ENCODE assay signal across 20 cellular contexts in genomic region chr1:26154750-26155149, GRCh38. TPM values are rescaled to one million over a fixed set of nuclear protein-coding genes. Genes with fewer than 3 reads are reported as not detected.
DNase-seq lines count a peak whose midpoint lies in the region; ATAC-seq, FAIRE-seq and TF ChIP-seq lines count a peak whose summit lies in the region.
"Had no signal": no experiment of that assay in that cellular context is flagged by ENCODE, and none has a peak within 500 bp of the region (broad histone marks: within the 10 kb centered on the region; RNA-seq: fewer than 3 reads in every experiment).

No MANE protein-coding gene starts in this region.

- CTCF ChIA-PET in HEK293T (lab: Yijun Ruan, JAX) = interaction anchor here (2.1 kb wide), 1 partner anchor 10 kb away, joined by 8 read pairs; no protein-coding TSS in a partner anchor
- CTCF ChIA-PET in endothelial cell of umbilical vein (lab: Charles Lee) = interaction anchor here (2.8 to 5.6 kb wide), 3 partner anchors 10 to 50 kb away, joined by 18 to 69 read pairs (median 36); partner anchors contain the start of genes C1orf232 and ZNF593

- TF ChIP-seq CTCF in endothelial cell of umbilical vein (IDR thresholded peaks at IDR 0.05; ENCODE audit: extremely low read depth in 1 of 2, insufficient read depth in 1 of 2, low read depth in 1 of 2, low read length in 2 of 2) (no peak), ascending aorta (IDR thresholded peaks at IDR 0.05) (no peak), CD14-positive monocyte (IDR thresholded peaks at IDR 0.05) (no peak)

- no TSS peak for BruUV-seq in endothelial cell of umbilical vein (replicated peaks; lab: Mats Ljungman, UMichigan)

- H4K20me1 ChIP-seq in endothelial cell of umbilical vein (replicated peaks; ENCODE audit: control insufficient read depth, extremely low read depth, insufficient read depth, low read length) = no peaks in the 10 kb centered on the region

- peak; percentile 4 for DNase-seq in HEK293T (ENCODE audit: extremely low spot score)
- peak; percentile 36 for DNase-seq in endothelial cell of umbilical vein (ENCODE audit: low read depth, low spot score)
- peak; percentile 50 for DNase-seq in left kidney (ENCODE audit: low read depth, low spot score)
- DNase-seq in activated CD8-positive, alpha-beta memory T cell treated with anti-CD3 and anti-CD28 coated beads, Interleukin-2, amount 50 U/mL, for 4 hours = no peak
- no peak for DNase-seq in effector memory CD8-positive, alpha-beta T cell
- no peak for DNase-seq in ascending aorta (ENCODE audit: low spot score in 2 of 2)
- DNase-seq in CD14-positive monocyte (ENCODE audit: low spot score) = no peak
- DNase-seq: activated CD4-positive, alpha-beta T cell treated with anti-CD3 and anti-CD28 coated beads for 48 hours; activated CD8-positive, alpha-beta memory T cell treated with anti-CD3 and anti-CD28 coated beads, Interleukin-2, amount 50 U/mL, for 48 hours; activated effector memory CD4-positive, alpha-beta T cell treated with Interleukin-2 at 50 U/mL for 16 hours; kidney; midbrain; NCI-H1930; NCI-H510A treated with DMSO at 0.1 percent for 48 hours; stimulated activated CD8-positive, alpha-beta memory T cell treated with anti-CD3 and anti-CD28 coated beads, Interleukin-4, amount 100 ng/mL, for 48 hours had no signal

- H3K4me1 ChIP-seq in endothelial cell of umbilical vein (ENCODE audit: control insufficient read depth, extremely low read depth, insufficient read depth, low read length) (peaks cover 39% of the 10 kb centered on the region), subcutaneous abdominal adipose tissue (ENCODE audit: control insufficient read depth in 5 of 5, insufficient read depth in 5 of 5, low read length in 5 of 5) (peaks cover 0 to 45% (median 2%) of the 10 kb centered on the region in 5 donors), ascending aorta (no peaks in the 10 kb centered on the region)

- H3K27ac Mint-ChIP-seq in effector memory CD8-positive, alpha-beta T cell = no peak overlapping the region
- peak overlapping the region in 2 of 7 donors; percentile 21 to 75 for H3K27ac Mint-ChIP-seq in CD14-positive monocyte

- H3K27ac ChIP-seq in endothelial cell of umbilical vein (ENCODE audit: insufficient read depth, low read depth, low read length) (no peak overlapping the region), subcutaneous abdominal adipose tissue (ENCODE audit: low read depth, low read length) (peak overlapping the region; percentile 72), ascending aorta (peak overlapping the region in 1 of 2 donors; percentile 56)

- no peaks in the 10 kb centered on the region for H3K9me1 ChIP-seq in endothelial cell of umbilical vein (replicated peaks; ENCODE audit: control insufficient read depth, extremely low read depth, insufficient read depth, low read length)

- dilution Hi-C loops in endothelial cell of umbilical vein (cut with MboI; ENCODE audit: extremely low pct_ligation_motif_present, low sequenced_read_pairs) = no loop called here

- H3K4me3 Mint-ChIP-seq in effector memory CD8-positive, alpha-beta T cell = no peak overlapping the region
- H3K4me3 Mint-ChIP-seq in CD14-positive monocyte = peak overlapping the region in 1 of 2 donors; percentile 79

- H3K27me3 Mint-ChIP-seq in effector memory CD8-positive, alpha-beta T cell = peaks cover 54 to 81% of the 10 kb centered on the region in 2 donors
- H3K27me3 Mint-ChIP-seq in CD14-positive monocyte (ENCODE audit: low read depth in 3 of 3) = peaks cover 42 to 58% (median 52%) of the 10 kb centered on the region in 3 donors

- peaks cover 8% of the 10 kb centered on the region for H3K36me3 Mint-ChIP-seq in effector memory CD8-positive, alpha-beta T cell (ENCODE audit: insufficient read depth)
- no peaks in the 10 kb centered on the region for H3K36me3 Mint-ChIP-seq in CD14-positive monocyte

- intact Hi-C loops in endothelial cell of umbilical vein (cut with micrococcal nuclease) = loop anchor here (10.0 kb wide), 1 partner anchor 250 kb away; the partner anchor contains the start of gene STMN1
- intact Hi-C loops in ascending aorta (cut with DNase I) = no loop called here
- intact Hi-C loops in CD14-positive monocyte (cut with micrococcal nuclease) = no loop called here

- no peak for ATAC-seq in effector memory CD8-positive, alpha-beta T cell (replicated peaks)

- FAIRE-seq in endothelial cell of umbilical vein (lab: Jason Lieb, UNC) = no peak
- FAIRE-seq: kidney had no signal

- POLR2A ChIA-PET in HEK293T (lab: Yijun Ruan, JAX) (interaction anchor here (1.2 kb wide), 1 partner anchor 15 kb away, joined by 3 read pairs; the partner anchor contains the start of gene ZNF593), endothelial cell of umbilical vein (lab: Charles Lee) (no interaction called here)

- H3K9ac ChIP-seq in endothelial cell of umbilical vein (replicated peaks; ENCODE audit: extremely low read depth, insufficient read depth, low read length) (no peak overlapping the region), subcutaneous abdominal adipose tissue (ENCODE audit: low read length in 5 of 5) (peak overlapping the region in 2 of 5 donors; percentile 13 to 58)

- H3K4me2 ChIP-seq in endothelial cell of umbilical vein (ENCODE audit: insufficient read depth, low read length) = no peak overlapping the region

- no peaks in the 10 kb centered on the region for H3K9me3 Mint-ChIP-seq in effector memory CD8-positive, alpha-beta T cell
- peaks cover 0 to 3% (median 0%) of the 10 kb centered on the region in 7 donors for H3K9me3 Mint-ChIP-seq in CD14-positive monocyte

- no peaks in the 10 kb centered on the region for H3K27me3 ChIP-seq in endothelial cell of umbilical vein (ENCODE audit: control insufficient read depth in 2 of 2, insufficient read depth in 2 of 2, low read length in 2 of 2)
- peaks cover 13 to 45% (median 26%) of the 10 kb centered on the region in 5 donors for H3K27me3 ChIP-seq in subcutaneous abdominal adipose tissue (ENCODE audit: control insufficient read depth in 5 of 5, insufficient read depth in 4 of 5, low read length in 5 of 5)
- H3K27me3 ChIP-seq in ascending aorta = no peaks in the 10 kb centered on the region

- no peak overlapping the region for H2AFZ ChIP-seq in endothelial cell of umbilical vein (ENCODE audit: low read depth, low read length)

- H3K4me3 ChIP-seq in endothelial cell of umbilical vein (replicated peaks in 1 of 3; ENCODE audit: insufficient read depth in 1 of 3, low read depth in 1 of 3, low read length in 3 of 3) = no peak overlapping the region
- peak overlapping the region in 2 of 5 donors; percentile 6 to 11 for H3K4me3 ChIP-seq in subcutaneous abdominal adipose tissue (ENCODE audit: low read depth in 1 of 5, low read length in 5 of 5)
- H3K4me3 ChIP-seq in ascending aorta = no peak overlapping the region

- H3K79me2 ChIP-seq in endothelial cell of umbilical vein (ENCODE audit: control insufficient read depth, insufficient read depth, low read length) = no peaks in the 10 kb centered on the region

- no peaks in the 10 kb centered on the region for H3K36me3 ChIP-seq in endothelial cell of umbilical vein (ENCODE audit: control insufficient read depth in 2 of 2, extremely low read depth in 1 of 2, insufficient read depth in 2 of 2, low read length in 2 of 2)
- H3K36me3 ChIP-seq in subcutaneous abdominal adipose tissue (ENCODE audit: control insufficient read depth in 5 of 5, insufficient read depth in 5 of 5, low read length in 5 of 5) = no peaks in the 10 kb centered on the region
- no peaks in the 10 kb centered on the region for H3K36me3 ChIP-seq in ascending aorta

- peaks cover 0 to 3% of the 10 kb centered on the region in 2 donors for H3K4me1 Mint-ChIP-seq in effector memory CD8-positive, alpha-beta T cell (ENCODE audit: low read depth in 2 of 2)
- H3K4me1 Mint-ChIP-seq in CD14-positive monocyte = peaks cover 35% of the 10 kb centered on the region

- H3K9me3 ChIP-seq in endothelial cell of umbilical vein (replicated peaks; ENCODE audit: control insufficient read depth, insufficient read depth, low read length) (no peaks in the 10 kb centered on the region), subcutaneous abdominal adipose tissue (ENCODE audit: control insufficient read depth in 5 of 5, low read length in 5 of 5) (no peaks in the 10 kb centered on the region), ascending aorta (no peaks in the 10 kb centered on the region)

- no peak for TF ChIP-seq POLR2A in endothelial cell of umbilical vein (IDR thresholded peaks at IDR 0.05; ENCODE audit: low read depth, low read length)

RNA-seq across cellular contexts. Expression of gene FAM110D, which starts 4.1 kb away (rescaled TPM):
- total RNA-seq in endothelial cell of umbilical vein = 4.4 and 5.1 TPM in 2 replicates
- polyA plus RNA-seq in endothelial cell of umbilical vein = 2.6 and 3.8 TPM in 2 replicates
- polyA plus RNA-seq in endothelial cell of umbilical vein (2011; cell fraction: cytosol; rRNA removed) = 1.6 and 2.2 TPM in 2 replicates
- polyA plus RNA-seq in endothelial cell of umbilical vein (2011; cell fraction: nucleus; rRNA removed) = 0.95 and 0.97 TPM in 2 replicates
- 2.8 and 4.1 TPM in 2 replicates for polyA plus RNA-seq in endothelial cell of umbilical vein (2012)
- polyA minus RNA-seq in endothelial cell of umbilical vein = 2.1 and 2.5 TPM in 2 replicates
- polyA minus RNA-seq in endothelial cell of umbilical vein (2011; cell fraction: cytosol; rRNA and poly(A)+ RNA removed) = not detected
- polyA minus RNA-seq in endothelial cell of umbilical vein (2011; cell fraction: nucleus; rRNA and poly(A)+ RNA removed) = 0.96 and 1.2 TPM in 2 replicates
- total RNA-seq in ascending aorta = 60.0 TPM
- polyA plus RNA-seq in CD14-positive monocyte = not detected

RNA-seq across cellular contexts. Expression of gene C1orf232, which starts 14.0 kb away (rescaled TPM):
- total RNA-seq in endothelial cell of umbilical vein (not detected in 2 replicates), ascending aorta (not detected)
- polyA plus RNA-seq in endothelial cell of umbilical vein (not detected in 2 replicates), CD14-positive monocyte (not detected)
- polyA plus RNA-seq in endothelial cell of umbilical vein (2011; cell fraction: cytosol; rRNA removed) = not detected in 2 replicates
- not detected in 2 replicates for polyA plus RNA-seq in endothelial cell of umbilical vein (2011; cell fraction: nucleus; rRNA removed)
- not detected in 2 replicates for polyA plus RNA-seq in endothelial cell of umbilical vein (2012)
- not detected in 2 replicates for polyA minus RNA-seq in endothelial cell of umbilical vein
- not detected for polyA minus RNA-seq in endothelial cell of umbilical vein (2011; cell fraction: cytosol; rRNA and poly(A)+ RNA removed)
- not detected in 2 replicates for polyA minus RNA-seq in endothelial cell of umbilical vein (2011; cell fraction: nucleus; rRNA and poly(A)+ RNA removed)
- total RNA-seq: dermis microvascular lymphatic vessel endothelial cell, kidney, pulmonary artery endothelial cell had no signal
- polyA plus RNA-seq: esophagus, neural cell had no signal

RNA-seq across cellular contexts. Expression of gene ZNF593, which starts 15.0 kb away (rescaled TPM):
- total RNA-seq in endothelial cell of umbilical vein (30.5 and 41.0 TPM in 2 replicates), ascending aorta (90.0 TPM)
- polyA plus RNA-seq in endothelial cell of umbilical vein (71.0 and 108 TPM in 2 replicates), CD14-positive monocyte (10 to 100 TPM; 27.8 to 36.5 TPM)
- 53.6 and 60.5 TPM in 2 replicates for polyA plus RNA-seq in endothelial cell of umbilical vein (2011; cell fraction: cytosol; rRNA removed)
- 17.7 and 21.2 TPM in 2 replicates for polyA plus RNA-seq in endothelial cell of umbilical vein (2011; cell fraction: nucleus; rRNA removed)
- polyA plus RNA-seq in endothelial cell of umbilical vein (2012) = 28.2 and 36.2 TPM in 2 replicates
- 8.7 and 9.0 TPM in 2 replicates for polyA minus RNA-seq in endothelial cell of umbilical vein
- polyA minus RNA-seq in endothelial cell of umbilical vein (2011; cell fraction: cytosol; rRNA and poly(A)+ RNA removed) = 25.8 TPM
- polyA minus RNA-seq in endothelial cell of umbilical vein (2011; cell fraction: nucleus; rRNA and poly(A)+ RNA removed) = 6.0 and 6.6 TPM in 2 replicates

RNA-seq across cellular contexts. Expression of gene ZNF593OS, which starts 16.9 kb away (rescaled TPM):
- total RNA-seq in endothelial cell of umbilical vein = not detected in 2 replicates
- polyA plus RNA-seq in endothelial cell of umbilical vein = not detected in 2 replicates
- polyA plus RNA-seq in endothelial cell of umbilical vein (2011; cell fraction: cytosol; rRNA removed) = not detected in 2 replicates
- polyA plus RNA-seq in endothelial cell of umbilical vein (2011; cell fraction: nucleus; rRNA removed) = not detected in 2 replicates
- polyA plus RNA-seq in endothelial cell of umbilical vein (2012) = 0.23 and 0.32 TPM in 2 replicates
- polyA minus RNA-seq in endothelial cell of umbilical vein = not detected in 2 replicates
- not detected for polyA minus RNA-seq in endothelial cell of umbilical vein (2011; cell fraction: cytosol; rRNA and poly(A)+ RNA removed)
- polyA minus RNA-seq in endothelial cell of umbilical vein (2011; cell fraction: nucleus; rRNA and poly(A)+ RNA removed) = not detected in 2 replicates
- not detected for total RNA-seq in ascending aorta
- polyA plus RNA-seq in CD14-positive monocyte = under 1 TPM; 0.50 to 0.59 TPM
- total RNA-seq: dermis microvascular lymphatic vessel endothelial cell, kidney, pulmonary artery endothelial cell had no signal
- polyA plus RNA-seq: neural cell had no signal

RNA-seq across cellular contexts. Expression of gene CNKSR1, which starts 22.5 kb away (rescaled TPM):
- total RNA-seq in endothelial cell of umbilical vein (not detected in 2 replicates), ascending aorta (not detected)
- polyA plus RNA-seq in endothelial cell of umbilical vein (0.19 and 0.22 TPM in 2 replicates), CD14-positive monocyte (not detected)
- 0.10 and 0.28 TPM in 2 replicates for polyA plus RNA-seq in endothelial cell of umbilical vein (2011; cell fraction: cytosol; rRNA removed)
- 0.67 and 1.1 TPM in 2 replicates for polyA plus RNA-seq in endothelial cell of umbilical vein (2011; cell fraction: nucleus; rRNA removed)
- 0.20 TPM in 1 of 2 replicates, not detected in the other for polyA plus RNA-seq in endothelial cell of umbilical vein (2012)
- 0.61 TPM in 1 of 2 replicates, not detected in the other for polyA minus RNA-seq in endothelial cell of umbilical vein
- polyA minus RNA-seq in endothelial cell of umbilical vein (2011; cell fraction: cytosol; rRNA and poly(A)+ RNA removed) = 3.8 TPM
- polyA minus RNA-seq in endothelial cell of umbilical vein (2011; cell fraction: nucleus; rRNA and poly(A)+ RNA removed) = not detected in 2 replicates
- total RNA-seq: dermis microvascular lymphatic vessel endothelial cell, pulmonary artery endothelial cell had no signal

Comparison
In these comparisons a context has a peak if more than half of its experiments do, and no peak if none do; other contexts are left out.
1. DNase-seq: peak in HEK293T (single experiment), endothelial cell of umbilical vein (single experiment) and left kidney (single experiment); none in activated CD8-positive, alpha-beta memory T cell treated with anti-CD3 and anti-CD28 coated beads, Interleukin-2, amount 50 U/mL, for 4 hours (single experiment), effector memory CD8-positive, alpha-beta T cell (0 of 3), ascending aorta (0 of 2) and CD14-positive monocyte (single experiment).
2. RNA of gene FAM110D, which starts 4.1 kb away (total RNA-seq): 60.0 TPM in ascending aorta (single experiment); 4.4 to 5.1 TPM in endothelial cell of umbilical vein; every median in the first group is over 10 times any median in the second.